ENCODE assay signal across 8 cellular contexts in the genomic region with DNA sequence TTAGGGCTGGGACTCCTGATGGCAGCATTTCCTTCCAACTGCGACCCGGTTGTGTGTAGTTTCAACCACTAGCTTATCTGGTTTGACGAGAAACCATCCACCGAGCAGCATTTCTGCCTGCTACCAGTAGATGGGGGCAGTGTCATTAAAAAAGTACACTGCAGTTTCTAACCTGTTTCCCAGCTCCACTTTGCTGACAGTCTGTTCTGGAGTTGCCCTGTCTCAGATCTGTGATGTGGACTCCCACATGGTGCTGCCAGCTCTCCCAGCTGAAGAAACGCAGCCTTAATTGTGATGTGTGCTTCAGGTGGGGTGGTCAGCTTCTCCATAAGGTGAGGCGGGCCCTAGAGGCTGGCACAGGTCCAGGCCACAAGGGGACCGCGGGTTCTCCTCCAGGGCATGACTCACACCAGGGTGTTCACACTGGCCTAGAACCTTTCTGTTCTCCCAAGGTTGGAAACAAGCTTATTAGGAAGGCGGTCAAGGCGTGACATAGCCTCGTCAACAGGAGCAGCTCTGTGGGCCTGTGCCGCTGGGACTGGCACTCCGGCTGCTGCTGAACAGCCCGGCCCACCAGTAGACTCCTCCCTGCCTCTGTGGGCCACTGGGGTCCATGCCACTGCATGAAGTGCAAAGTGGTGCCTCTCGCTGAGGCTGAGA. TPM values are rescaled to one million over a fixed set of nuclear protein-coding genes. Genes with fewer than 3 reads are reported as not detected.
A peak's percentile ranks its signal among the peaks of the same experiment; 100 is the strongest.
DNase-seq lines count a peak whose midpoint lies in the region; ATAC-seq and TF ChIP-seq lines count a peak whose summit lies in the region.

No MANE protein-coding gene starts in this region.

- no peaks in the 10 kb centered on the region for H3K79me2 ChIP-seq in ACC112 (ENCODE audit: control insufficient read depth, insufficient read depth, low read length, unreplicated experiment)

- H3K36me3 ChIP-seq in ACC112 (ENCODE audit: insufficient read depth, low read length) (no peaks in the 10 kb centered on the region), liver (ENCODE audit: control insufficient read depth in 4 of 4, insufficient read depth in 3 of 4, low read depth in 1 of 4, low read length in 3 of 4) (no peaks in the 10 kb centered on the region)

- 49% methylated on average over 15 of the region's 15 CpGs for WGBS in liver

- H3K27ac ChIP-seq in ACC112 (ENCODE audit: low read depth, low read length) (no peak overlapping the region), liver (ENCODE audit: low read depth in 1 of 2, low read length in 2 of 2) (no peak overlapping the region)

- ATAC-seq in GM18867 (IDR thresholded peaks at IDR 0.05; ENCODE audit: unreplicated experiment) = peak; percentile 63
- ATAC-seq in HG03460 (IDR thresholded peaks at IDR 0.05; ENCODE audit: unreplicated experiment) = peak; percentile 59

- 0 out of 2 replicates have a peak overlapping the region, but pooled peaks have one; percentile 44 for H3K4me3 ChIP-seq in ACC112 (ENCODE audit: low read depth, low read length)
- no peak overlapping the region for H3K4me3 ChIP-seq in liver (ENCODE audit: low read depth in 1 of 3, low read length in 3 of 3)

- H3K27me3 ChIP-seq in ACC112 (ENCODE audit: insufficient read depth, low read length) (peaks cover 8% of the 10 kb centered on the region; the same call in 1 of the 2 replicates), liver (ENCODE audit: control insufficient read depth in 4 of 4, insufficient read depth in 4 of 4, low read length in 3 of 4) (no peaks in the 10 kb centered on the region)

- no peak overlapping the region for H3K9ac ChIP-seq in liver (ENCODE audit: low read depth in 1 of 2, low read length in 2 of 2)

- peaks cover 17% of the 10 kb centered on the region for H3K4me1 ChIP-seq in ACC112 (ENCODE audit: control insufficient read depth, insufficient read depth, low read length, unreplicated experiment)
- peaks cover 16 to 29% (median 21%) of the 10 kb centered on the region in 4 donors for H3K4me1 ChIP-seq in liver (ENCODE audit: control insufficient read depth in 4 of 4, insufficient read depth in 4 of 4, low read length in 3 of 4)

- TF ChIP-seq RAD21 in liver (IDR thresholded peaks at IDR 0.05) = peak; percentile 96 to 99

- DNase-seq in NCI-H524 treated with DMSO at 0.1 percent for 48 hours (lab: John Stamatoyannopoulos, UW) (peak; percentile 51), dedifferentiated amniotic fluid mesenchymal stem cell (ENCODE audit: extremely low spot score) (peak; percentile 88)
- DNase-seq in activated CD4-positive, alpha-beta T cell treated with anti-CD3 and anti-CD28 coated beads for 24 hours (ENCODE audit: low read depth in 2 of 2) = peak; percentile 48 to 55
- peak; percentile 53 to 59 for DNase-seq in stimulated activated CD4-positive, alpha-beta T cell treated with anti-CD3 and anti-CD28 coated beads, Interleukin-4, amount 100 ng/mL, for 48 hours (ENCODE audit: low read depth in 2 of 2)

- H3K9me3 ChIP-seq in liver (ENCODE audit: control insufficient read depth in 4 of 4, low read length in 3 of 4) = no peaks in the 10 kb centered on the region

- peak overlapping the region; percentile 67 for H2AFZ ChIP-seq in ACC112 (ENCODE audit: low read length, unreplicated experiment)

- TF ChIP-seq CTCF in liver (IDR thresholded peaks at IDR 0.05; ENCODE audit: low read depth, low read length, missing input control) = peak; percentile 92

TF ChIP-seq in liver, 16 proteins besides CTCF, POLR2A, EP300 and RAD21:
- no peak for TF ChIP-seq YY1 (IDR thresholded peaks at IDR 0.05)
- TF ChIP-seq GABPA (IDR thresholded peaks at IDR 0.05 in 1 of 2, conservative IDR thresholded peaks at IDR 0.05 in 1 of 2) = no peak
- no peak for TF ChIP-seq FOXA1 (IDR thresholded peaks at IDR 0.05)
- peak in 1 of 2 donors; percentile 18 for TF ChIP-seq HNF4A (conservative IDR thresholded peaks at IDR 0.05)
- TF ChIP-seq TAF1 (conservative IDR thresholded peaks at IDR 0.05) = no peak
- TF ChIP-seq SP1 (IDR thresholded peaks at IDR 0.05) = peak; percentile 20
- no peak for TF ChIP-seq JUND (IDR thresholded peaks at IDR 0.05)

RNA-seq across cellular contexts. Expression of gene FAM43A, which starts 2.9 kb away (rescaled TPM):
- 1 to 10 TPM; 3.0 to 3.7 TPM for total RNA-seq in liver
- polyA plus RNA-seq in liver = 1 to 10 TPM in 1 of 2 donors, under 1 TPM in 1; 0.83 to 4.9 TPM

RNA-seq across cellular contexts. Expression of gene LSG1, which starts 10.8 kb away (rescaled TPM):
- total RNA-seq in liver = 10 to 100 TPM; 21.3 to 38.5 TPM
- polyA plus RNA-seq in liver = 10 to 100 TPM; 13.6 to 22.8 TPM

RNA-seq across cellular contexts. Expression of gene TMEM44, which starts 49.6 kb away (rescaled TPM):
- total RNA-seq in liver = 1 to 10 TPM; 3.4 to 5.0 TPM
- 1 to 10 TPM; 1.8 to 3.0 TPM for polyA plus RNA-seq in liver
